8 cellular contexts compared by ENCODE assay signal in the genomic region with DNA sequence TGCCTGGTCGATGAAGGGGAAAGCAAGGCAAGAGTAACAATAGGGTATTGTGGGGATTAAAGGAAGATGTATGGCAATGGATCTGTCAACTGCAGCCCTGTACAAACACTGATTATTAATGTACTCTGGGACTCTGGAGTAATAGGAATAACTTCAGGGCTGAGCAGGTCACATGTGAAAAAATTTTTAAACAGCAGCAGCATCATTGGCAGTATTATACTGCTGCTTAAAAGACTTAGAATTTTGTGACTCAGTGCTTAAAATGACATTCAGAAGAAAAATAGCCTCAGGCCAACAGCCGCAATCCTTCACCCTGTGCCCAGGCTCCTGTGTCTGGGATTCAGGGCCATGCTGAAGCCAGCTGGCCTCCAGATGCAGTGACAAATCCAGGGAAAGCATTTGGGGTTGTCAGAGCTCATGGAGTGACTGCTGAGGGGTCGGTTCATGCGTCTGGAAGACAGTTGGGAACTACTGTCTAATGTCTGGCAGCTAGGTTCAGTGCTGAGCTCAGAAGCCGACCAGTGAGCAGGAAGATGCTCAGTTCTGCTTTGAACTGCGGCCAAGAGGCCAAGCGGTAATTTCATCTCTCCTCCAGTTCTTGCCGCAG. TPM values are rescaled to one million over a fixed set of nuclear protein-coding genes. Genes with fewer than 3 reads are reported as not detected.
A peak's percentile ranks its signal among the peaks of the same experiment; 100 is the strongest.
DNase-seq lines count a peak whose midpoint lies in the region; ATAC-seq and TF ChIP-seq lines count a peak whose summit lies in the region.

No MANE protein-coding gene starts in this region.

- no peak for TF ChIP-seq RAD21 in liver (IDR thresholded peaks at IDR 0.05)

- 58% methylated on average over 8 of the region's 8 CpGs for WGBS in liver

- intact Hi-C loops in dorsolateral prefrontal cortex (cut with DNase I) = no loop called here

- peak; percentile 90 for ATAC-seq in thoracic aorta (ENCODE audit: insufficient number of reproducible peaks, low FRiP score, low read depth)

- H3K4me3 ChIP-seq in dorsolateral prefrontal cortex (peak overlapping the region in 8 of 59 donors; percentile 1 to 31 (median 12)), liver (ENCODE audit: low read depth in 1 of 3, low read length in 3 of 3) (no peak overlapping the region), thoracic aorta (no peak overlapping the region)

- H3K27me3 ChIP-seq in dorsolateral prefrontal cortex = no peaks in the 10 kb centered on the region
- no peaks in the 10 kb centered on the region for H3K27me3 ChIP-seq in liver (ENCODE audit: control insufficient read depth in 4 of 4, insufficient read depth in 4 of 4, low read length in 3 of 4)
- H3K27me3 ChIP-seq in thoracic aorta (replicated peaks; ENCODE audit: insufficient read depth) = no peaks in the 10 kb centered on the region

- H3K9me3 ChIP-seq in liver (ENCODE audit: control insufficient read depth in 4 of 4, low read length in 3 of 4) = no peaks in the 10 kb centered on the region
- no peaks in the 10 kb centered on the region for H3K9me3 ChIP-seq in thoracic aorta

- H3K4me1 ChIP-seq in liver (ENCODE audit: control insufficient read depth in 4 of 4, insufficient read depth in 4 of 4, low read length in 3 of 4) = peaks cover 0 to 15% (median 5%) of the 10 kb centered on the region in 4 donors
- peaks cover 21 to 54% of the 10 kb centered on the region in 2 donors for H3K4me1 ChIP-seq in thoracic aorta (ENCODE audit: control insufficient read depth in 1 of 2, low read depth in 2 of 2)

- peak; percentile 13 for DNase-seq in NCI-H69 (lab: John Stamatoyannopoulos, UW)
- peak in 3 of 10 donors; percentile 19 to 75 (median 52) for DNase-seq in dorsolateral prefrontal cortex
- no peak for DNase-seq in thoracic aorta (ENCODE audit: low spot score)
- no peak for DNase-seq in NK-92 treated with Interleukin-12 subunit alpha and Interleukin-12 subunit beta, amount 100 ng/mL, for 24 hours (lab: John Stamatoyannopoulos, UW)
- no peak for DNase-seq in NCI-H2171 (lab: John Stamatoyannopoulos, UW)
- DNase-seq in effector CD4-positive, alpha-beta T cell = no peak
- no peak for DNase-seq in SK-N-DZ (ENCODE audit: low spot score)

- no peak overlapping the region for H3K9ac ChIP-seq in liver (ENCODE audit: low read depth in 1 of 2, low read length in 2 of 2)

- TF ChIP-seq CTCF in dorsolateral prefrontal cortex (IDR thresholded peaks at IDR 0.05 in 54 of 56, conservative IDR thresholded peaks at IDR 0.05 in 2 of 56; ENCODE audit: low read depth in 1 of 56, partially characterized antibody in 56 of 56) (peak in 1 of 56 donors; percentile 1), liver (IDR thresholded peaks at IDR 0.05; ENCODE audit: low read depth, low read length, missing input control) (no peak), thoracic aorta (IDR thresholded peaks at IDR 0.05) (no peak)

- peaks cover 0 to 2% (median under 1%) of the 10 kb centered on the region in 4 donors for H3K36me3 ChIP-seq in liver (ENCODE audit: control insufficient read depth in 4 of 4, insufficient read depth in 3 of 4, low read depth in 1 of 4, low read length in 3 of 4)
- H3K36me3 ChIP-seq in thoracic aorta = no peaks in the 10 kb centered on the region

- peak overlapping the region in 49 of 59 donors; percentile 0 to 85 (median 56) for H3K27ac ChIP-seq in dorsolateral prefrontal cortex
- H3K27ac ChIP-seq in liver (ENCODE audit: low read depth in 1 of 2, low read length in 2 of 2) = peak overlapping the region; percentile 1 to 5
- H3K27ac ChIP-seq in thoracic aorta = peak overlapping the region; percentile 65 to 79

TF ChIP-seq in liver, 16 proteins besides CTCF, POLR2A, EP300 and RAD21:
- TF ChIP-seq NR2F2 (IDR thresholded peaks at IDR 0.05) (peak; percentile 79), HNF4A (conservative IDR thresholded peaks at IDR 0.05) (no peak)
- TF ChIP-seq, protein P1, sequence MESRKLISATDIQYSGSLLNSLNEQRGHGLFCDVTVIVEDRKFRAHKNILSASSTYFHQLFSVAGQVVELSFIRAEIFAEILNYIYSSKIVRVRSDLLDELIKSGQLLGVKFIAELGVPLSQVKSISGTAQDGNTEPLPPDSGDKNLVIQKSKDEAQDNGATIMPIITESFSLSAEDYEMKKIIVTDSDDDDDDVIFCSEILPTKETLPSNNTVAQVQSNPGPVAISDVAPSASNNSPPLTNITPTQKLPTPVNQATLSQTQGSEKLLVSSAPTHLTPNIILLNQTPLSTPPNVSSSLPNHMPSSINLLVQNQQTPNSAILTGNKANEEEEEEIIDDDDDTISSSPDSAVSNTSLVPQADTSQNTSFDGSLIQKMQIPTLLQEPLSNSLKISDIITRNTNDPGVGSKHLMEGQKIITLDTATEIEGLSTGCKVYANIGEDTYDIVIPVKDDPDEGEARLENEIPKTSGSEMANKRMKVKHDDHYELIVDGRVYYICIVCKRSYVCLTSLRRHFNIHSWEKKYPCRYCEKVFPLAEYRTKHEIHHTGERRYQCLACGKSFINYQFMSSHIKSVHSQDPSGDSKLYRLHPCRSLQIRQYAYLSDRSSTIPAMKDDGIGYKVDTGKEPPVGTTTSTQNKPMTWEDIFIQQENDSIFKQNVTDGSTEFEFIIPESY (IDR thresholded peaks at IDR 0.05) = no peak
- TF ChIP-seq, protein P2, sequence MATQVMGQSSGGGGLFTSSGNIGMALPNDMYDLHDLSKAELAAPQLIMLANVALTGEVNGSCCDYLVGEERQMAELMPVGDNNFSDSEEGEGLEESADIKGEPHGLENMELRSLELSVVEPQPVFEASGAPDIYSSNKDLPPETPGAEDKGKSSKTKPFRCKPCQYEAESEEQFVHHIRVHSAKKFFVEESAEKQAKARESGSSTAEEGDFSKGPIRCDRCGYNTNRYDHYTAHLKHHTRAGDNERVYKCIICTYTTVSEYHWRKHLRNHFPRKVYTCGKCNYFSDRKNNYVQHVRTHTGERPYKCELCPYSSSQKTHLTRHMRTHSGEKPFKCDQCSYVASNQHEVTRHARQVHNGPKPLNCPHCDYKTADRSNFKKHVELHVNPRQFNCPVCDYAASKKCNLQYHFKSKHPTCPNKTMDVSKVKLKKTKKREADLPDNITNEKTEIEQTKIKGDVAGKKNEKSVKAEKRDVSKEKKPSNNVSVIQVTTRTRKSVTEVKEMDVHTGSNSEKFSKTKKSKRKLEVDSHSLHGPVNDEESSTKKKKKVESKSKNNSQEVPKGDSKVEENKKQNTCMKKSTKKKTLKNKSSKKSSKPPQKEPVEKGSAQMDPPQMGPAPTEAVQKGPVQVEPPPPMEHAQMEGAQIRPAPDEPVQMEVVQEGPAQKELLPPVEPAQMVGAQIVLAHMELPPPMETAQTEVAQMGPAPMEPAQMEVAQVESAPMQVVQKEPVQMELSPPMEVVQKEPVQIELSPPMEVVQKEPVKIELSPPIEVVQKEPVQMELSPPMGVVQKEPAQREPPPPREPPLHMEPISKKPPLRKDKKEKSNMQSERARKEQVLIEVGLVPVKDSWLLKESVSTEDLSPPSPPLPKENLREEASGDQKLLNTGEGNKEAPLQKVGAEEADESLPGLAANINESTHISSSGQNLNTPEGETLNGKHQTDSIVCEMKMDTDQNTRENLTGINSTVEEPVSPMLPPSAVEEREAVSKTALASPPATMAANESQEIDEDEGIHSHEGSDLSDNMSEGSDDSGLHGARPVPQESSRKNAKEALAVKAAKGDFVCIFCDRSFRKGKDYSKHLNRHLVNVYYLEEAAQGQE (IDR thresholded peaks at IDR 0.05) = no peak
TF ChIP-seq in liver: peak in this region for 1.

RNA-seq across cellular contexts. Expression of a gene that starts 22.2 kb away (rescaled TPM):
- total RNA-seq in dorsolateral prefrontal cortex (100 to 1,000 TPM in 2 of 120 experiments, 10 to 100 TPM in 118; 59.9 to 107 (median 79.7) TPM), liver (10 to 100 TPM; 33.5 to 39.8 TPM), thoracic aorta (10 to 100 TPM; 27.5 to 70.7 TPM)
- polyA plus RNA-seq in liver = 10 to 100 TPM; 15.9 to 22.9 TPM
- 7.8 and 9.3 TPM in 2 replicates for polyA plus RNA-seq in SK-N-DZ (2014; cell fraction: cytosol; rRNA removed)
- 19.5 and 21.8 TPM in 2 replicates for polyA plus RNA-seq in SK-N-DZ (2014; cell fraction: nucleus; rRNA removed)

Comparison
In these comparisons a context has a peak if more than half of its experiments do, and no peak if none do; other contexts are left out.
1. H3K27ac ChIP-seq: peak in every context shown above with its lines; median percentile 72 in thoracic aorta; 56 in dorsolateral prefrontal cortex; 3 in liver.